11 cellular contexts compared by ENCODE assay signal in the genomic region with DNA sequence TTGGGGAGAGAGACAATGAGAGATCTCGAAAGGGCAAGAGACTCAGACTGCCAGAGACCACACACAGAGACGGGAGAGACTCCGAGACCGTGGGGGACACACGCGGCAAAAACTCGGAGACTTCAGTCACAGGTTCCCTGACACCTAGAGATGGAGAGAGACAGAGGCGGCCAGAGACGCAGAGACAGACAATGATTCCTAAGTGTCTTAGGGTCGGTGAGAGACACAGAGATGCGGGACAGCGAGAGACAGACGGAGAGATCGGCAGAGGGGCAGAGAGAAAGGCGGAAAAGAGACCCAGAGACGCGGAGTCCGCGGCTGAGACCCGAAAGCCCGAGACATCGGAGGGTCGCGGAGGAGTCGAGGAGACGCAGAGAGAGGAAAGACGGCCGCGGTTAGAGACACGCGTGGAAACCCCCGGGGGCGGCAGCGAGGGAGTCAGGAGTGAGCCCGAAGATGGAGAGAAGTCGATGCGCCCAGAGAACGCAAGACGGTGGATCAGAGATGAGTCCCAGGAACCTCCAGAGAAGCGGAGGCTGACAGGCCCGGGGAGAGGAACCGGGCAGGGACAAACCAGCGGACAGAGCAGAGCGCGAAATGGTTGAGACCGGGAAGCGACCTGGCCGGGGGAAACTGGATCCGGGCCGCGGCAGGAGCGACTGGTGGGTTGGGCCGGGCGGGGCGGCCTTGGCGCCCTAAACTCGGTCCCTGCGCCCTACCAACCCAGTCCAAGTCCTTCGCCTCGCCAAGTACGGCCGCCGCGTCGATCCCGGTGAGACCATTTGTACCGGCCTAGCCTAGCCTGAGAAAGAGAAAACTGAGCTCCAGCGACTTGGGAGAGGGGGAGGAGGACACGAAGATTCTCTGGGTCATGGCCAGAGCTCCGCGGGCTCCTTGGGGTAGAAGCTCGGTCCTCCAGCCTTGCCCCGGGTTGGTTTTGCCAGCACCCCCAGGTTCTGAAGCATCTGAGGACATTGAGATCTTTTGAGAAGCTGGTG. TPM values are rescaled to one million over a fixed set of nuclear protein-coding genes. Genes with fewer than 3 reads are reported as not detected.
A peak's percentile ranks its signal among the peaks of the same experiment; 100 is the strongest.
DNase-seq lines count a peak whose midpoint lies in the region; ATAC-seq lines count a peak whose summit lies in the region.
"Had no signal": no experiment of that assay in that cellular context is flagged by ENCODE, and none has a peak within 500 bp of the region (broad histone marks: within the 10 kb centered on the region; RNA-seq: fewer than 3 reads in every experiment).

No MANE protein-coding gene starts in this region.

- H4K91ac ChIP-seq in mesenchymal stem cell (ENCODE audit: low read length) = no peak overlapping the region

- no peaks in the 10 kb centered on the region for H3K9me3 Mint-ChIP-seq in stimulated activated naive CD8-positive, alpha-beta T cell treated with anti-CD3 and anti-CD28 coated beads, Interleukin-15, Interleukin-2, amounts not matched to agents 100 ng/mL and 50 ng/mL, for 24 hours
- H3K9me3 Mint-ChIP-seq in activated naive CD8-positive, alpha-beta T cell treated with anti-CD3 and anti-CD28 coated beads, Interleukin-2, amount 50 U/mL, for 24 hours = no peaks in the 10 kb centered on the region

- H3K27me3 Mint-ChIP-seq in stimulated activated naive CD8-positive, alpha-beta T cell treated with anti-CD3 and anti-CD28 coated beads, Interleukin-15, Interleukin-2, amounts not matched to agents 100 ng/mL and 50 ng/mL, for 24 hours = peaks cover 63% of the 10 kb centered on the region
- peaks cover 78% of the 10 kb centered on the region for H3K27me3 Mint-ChIP-seq in activated naive CD8-positive, alpha-beta T cell treated with anti-CD3 and anti-CD28 coated beads, Interleukin-2, amount 50 U/mL, for 24 hours

- no peak for ATAC-seq in stimulated activated naive CD8-positive, alpha-beta T cell treated with anti-CD3 and anti-CD28 coated beads, Interleukin-15, Interleukin-2, amounts not matched to agents 100 U/mL and 50 U/mL, for 24 hours
- ATAC-seq in activated naive CD8-positive, alpha-beta T cell treated with anti-CD3 and anti-CD28 coated beads, Interleukin-2, amount 50 U/mL, for 24 hours = no peak
- no peak for ATAC-seq in GM19452 (IDR thresholded peaks at IDR 0.05; ENCODE audit: unreplicated experiment)
- no peak for ATAC-seq in HG03457 (IDR thresholded peaks at IDR 0.05; ENCODE audit: unreplicated experiment)

- H3K4me1 ChIP-seq in mesenchymal stem cell (ENCODE audit: control insufficient read depth, insufficient read depth, low read depth, low read length) = peaks cover 45% of the 10 kb centered on the region

- no peaks in the 10 kb centered on the region for H3K9me3 ChIP-seq in mesenchymal stem cell (ENCODE audit: control insufficient read depth, low read length)
- H3K9me3 ChIP-seq: testis had no signal

- H3K36me3 ChIP-seq in mesenchymal stem cell (ENCODE audit: control insufficient read depth in 1 of 2, insufficient read depth in 2 of 2, low read depth in 1 of 2, low read length in 2 of 2) = no peaks in the 10 kb centered on the region

- no peak overlapping the region for H2AFZ ChIP-seq in mesenchymal stem cell (ENCODE audit: low read depth, low read length)

- H3K27ac ChIP-seq in mesenchymal stem cell (ENCODE audit: low read length, poor library complexity, severe bottlenecking) = no peak overlapping the region
- H3K27ac ChIP-seq: testis had no signal

- no peak overlapping the region for H2BK5ac ChIP-seq in mesenchymal stem cell (ENCODE audit: low read depth, low read length, poor library complexity, severe bottlenecking)

- no peak overlapping the region for H3K23ac ChIP-seq in mesenchymal stem cell (ENCODE audit: low read length in 2 of 2)

- no peak overlapping the region for H4K8ac ChIP-seq in mesenchymal stem cell (ENCODE audit: low read length)

- H3K4me2 ChIP-seq in mesenchymal stem cell (ENCODE audit: low read length, poor library complexity, severe bottlenecking) = peak overlapping the region; percentile 19

- no peak overlapping the region for H2AK5ac ChIP-seq in mesenchymal stem cell (ENCODE audit: low read length, severe bottlenecking)

- no peak for DNase-seq in stimulated activated naive CD8-positive, alpha-beta T cell treated with anti-CD3 and anti-CD28 coated beads, Interleukin-15, Interleukin-2, amounts not matched to agents 100 U/mL and 50 U/mL, for 24 hours
- DNase-seq in activated naive CD8-positive, alpha-beta T cell treated with anti-CD3 and anti-CD28 coated beads, Interleukin-2, amount 50 U/mL, for 24 hours = no peak
- DNase-seq in mesenchymal stem cell (peak; percentile 23), RKO (ENCODE audit: low spot score) (no peak), amniotic stem cell (lab: John Stamatoyannopoulos, UW) (no peak)
- DNase-seq: activated CD4-positive, alpha-beta T cell treated with anti-CD3 and anti-CD28 coated beads for 1 hour; small intestine; testis had no signal

- no peak overlapping the region for H3K18ac ChIP-seq in mesenchymal stem cell (ENCODE audit: low read depth in 1 of 2, low read length in 2 of 2)

- no peaks in the 10 kb centered on the region for H3K79me1 ChIP-seq in mesenchymal stem cell (replicated peaks; ENCODE audit: low read length, poor library complexity, severe bottlenecking)

- H3K36me3 Mint-ChIP-seq in stimulated activated naive CD8-positive, alpha-beta T cell treated with anti-CD3 and anti-CD28 coated beads, Interleukin-15, Interleukin-2, amounts not matched to agents 100 ng/mL and 50 ng/mL, for 24 hours (ENCODE audit: low read depth) = no peaks in the 10 kb centered on the region
- no peaks in the 10 kb centered on the region for H3K36me3 Mint-ChIP-seq in activated naive CD8-positive, alpha-beta T cell treated with anti-CD3 and anti-CD28 coated beads, Interleukin-2, amount 50 U/mL, for 24 hours (ENCODE audit: low read depth)

- H3K14ac ChIP-seq in mesenchymal stem cell (ENCODE audit: low read length in 2 of 2) = no peak overlapping the region

- 1% methylated on average over 73 of the region's 73 CpGs for WGBS in mesenchymal stem cell

- H3K4me1 Mint-ChIP-seq in stimulated activated naive CD8-positive, alpha-beta T cell treated with anti-CD3 and anti-CD28 coated beads, Interleukin-15, Interleukin-2, amounts not matched to agents 100 ng/mL and 50 ng/mL, for 24 hours (ENCODE audit: low read depth) = peaks cover 23% of the 10 kb centered on the region
- H3K4me1 Mint-ChIP-seq in activated naive CD8-positive, alpha-beta T cell treated with anti-CD3 and anti-CD28 coated beads, Interleukin-2, amount 50 U/mL, for 24 hours = peaks cover 31% of the 10 kb centered on the region

- peak overlapping the region; percentile 71 for H3K27ac Mint-ChIP-seq in stimulated activated naive CD8-positive, alpha-beta T cell treated with anti-CD3 and anti-CD28 coated beads, Interleukin-15, Interleukin-2, amounts not matched to agents 100 ng/mL and 50 ng/mL, for 24 hours
- peak overlapping the region; percentile 25 for H3K27ac Mint-ChIP-seq in activated naive CD8-positive, alpha-beta T cell treated with anti-CD3 and anti-CD28 coated beads, Interleukin-2, amount 50 U/mL, for 24 hours

- no peak overlapping the region for H2BK15ac ChIP-seq in mesenchymal stem cell (ENCODE audit: low read depth, poor library complexity, severe bottlenecking)

- H3K4me3 Mint-ChIP-seq in stimulated activated naive CD8-positive, alpha-beta T cell treated with anti-CD3 and anti-CD28 coated beads, Interleukin-15, Interleukin-2, amounts not matched to agents 100 ng/mL and 50 ng/mL, for 24 hours = peak overlapping the region; percentile 55
- peak overlapping the region; percentile 65 for H3K4me3 Mint-ChIP-seq in activated naive CD8-positive, alpha-beta T cell treated with anti-CD3 and anti-CD28 coated beads, Interleukin-2, amount 50 U/mL, for 24 hours

- no peak overlapping the region for H3K4me3 ChIP-seq in mesenchymal stem cell (ENCODE audit: insufficient read depth in 1 of 2, low read depth in 1 of 2, low read length in 2 of 2)

- no peak overlapping the region for H2BK12ac ChIP-seq in mesenchymal stem cell (ENCODE audit: low read length in 2 of 2)

- no peak overlapping the region for H3K4ac ChIP-seq in mesenchymal stem cell (ENCODE audit: low read depth in 1 of 2, low read length in 2 of 2)

- H3K27me3 ChIP-seq in mesenchymal stem cell (ENCODE audit: control insufficient read depth in 1 of 2, insufficient read depth in 1 of 2, low read length in 2 of 2) = peaks cover 83 to 84% of the 10 kb centered on the region in 2 experiments

- H3K9ac ChIP-seq in mesenchymal stem cell (ENCODE audit: low read length) = no peak overlapping the region

- no peak overlapping the region for H2BK120ac ChIP-seq in mesenchymal stem cell (ENCODE audit: low read depth, low read length)

RNA-seq across cellular contexts. Expression of a gene that starts 7.6 kb away (rescaled TPM):
- not detected for polyA plus RNA-seq in mesenchymal stem cell (2013, experiment 1 of 2)
- not detected for polyA plus RNA-seq in mesenchymal stem cell (2013, experiment 2 of 2)
- polyA plus RNA-seq: small intestine had no signal

RNA-seq across cellular contexts. Expression of a gene that starts 41.9 kb away (rescaled TPM):
- polyA plus RNA-seq in mesenchymal stem cell (2013, experiment 1 of 2) = 5.4 TPM
- 4.6 TPM for polyA plus RNA-seq in mesenchymal stem cell (2013, experiment 2 of 2)
